In the genomic region with DNA sequence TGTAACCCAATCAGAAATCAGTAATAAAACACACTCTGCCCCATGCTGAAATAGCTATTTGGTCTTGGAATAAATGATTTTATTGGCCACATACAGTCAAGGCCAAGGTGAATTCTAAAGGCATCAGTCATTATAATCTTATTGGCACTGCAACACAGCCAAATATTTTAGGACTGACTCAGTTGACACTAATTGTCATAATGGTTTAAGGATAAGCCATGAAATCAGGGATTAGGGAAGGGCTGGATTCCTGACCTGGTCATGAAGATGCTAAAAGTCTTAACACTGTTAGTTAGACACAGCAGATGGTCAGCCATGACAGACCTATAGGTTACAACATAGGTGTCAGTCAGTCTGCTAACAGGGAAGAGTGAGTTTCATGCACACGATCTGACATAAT, we compare ENCODE assay signal across 17 cellular contexts.
"Had no signal": no experiment of that assay in that cellular context is flagged by ENCODE, and none has a peak within 500 bp of the region (broad histone marks: within the 10 kb centered on the region; RNA-seq: fewer than 3 reads in every experiment).

No MANE protein-coding gene starts in this region.

- H3K9me3 ChIP-seq: body of pancreas, right atrium auricular region, tibial artery had no signal

- H3K4me3 ChIP-seq: body of pancreas, lung, right atrium auricular region, tibial artery had no signal

- H3K27ac Mint-ChIP-seq: activated CD4-positive, alpha-beta T cell treated with anti-CD3 and anti-CD28 coated beads for 36 hours; activated CD8-positive, alpha-beta T cell treated with anti-CD3 and anti-CD28 coated beads for 36 hours; activated T-helper 1 cell treated with anti-CD3 and anti-CD28 coated beads, Interleukin-12 subunit alpha, Interleukin-12 subunit beta, Interleukin-2, Interleukin-4 antibody, amounts not matched to agents 30 ng/mL and 10 ng/mL and 1 ng/mL, durations not matched to agents 14 hours and 24 hours and 36 hours; naive thymus-derived CD4-positive, alpha-beta T cell; T-cell had no signal

- H3K4me1 Mint-ChIP-seq: central memory CD8-positive, alpha-beta T cell; naive thymus-derived CD4-positive, alpha-beta T cell; T-cell had no signal

- H3K36me3 ChIP-seq: right atrium auricular region, tibial artery had no signal

- H3K27me3 ChIP-seq: body of pancreas, right atrium auricular region, tibial artery had no signal

- H3K4me3 Mint-ChIP-seq: activated CD4-positive, alpha-beta T cell treated with anti-CD3 and anti-CD28 coated beads for 36 hours; activated CD8-positive, alpha-beta T cell treated with anti-CD3 and anti-CD28 coated beads for 36 hours; activated T-helper 1 cell treated with anti-CD3 and anti-CD28 coated beads, Interleukin-12 subunit alpha, Interleukin-12 subunit beta, Interleukin-2, Interleukin-4 antibody, amounts not matched to agents 30 ng/mL and 10 ng/mL and 1 ng/mL, durations not matched to agents 14 hours and 24 hours and 36 hours; central memory CD8-positive, alpha-beta T cell; naive thymus-derived CD4-positive, alpha-beta T cell; T-cell had no signal

- ATAC-seq: activated CD4-positive, alpha-beta T cell treated with anti-CD3 and anti-CD28 coated beads for 36 hours; activated CD8-positive, alpha-beta T cell treated with anti-CD3 and anti-CD28 coated beads for 36 hours; body of pancreas; left colon; naive thymus-derived CD4-positive, alpha-beta T cell; T-cell had no signal

- H3K36me3 Mint-ChIP-seq: naive thymus-derived CD4-positive, alpha-beta T cell; T-cell had no signal

- H3K4me1 ChIP-seq: body of pancreas, parathyroid adenoma, right atrium auricular region, tibial artery had no signal

- DNase-seq: activated CD4-positive, alpha-beta T cell treated with anti-CD3 and anti-CD28 coated beads for 36 hours; activated CD8-positive, alpha-beta T cell treated with anti-CD3 and anti-CD28 coated beads for 36 hours; activated naive CD4-positive, alpha-beta T cell treated with Interleukin-2 at 50 U/mL for 16 hours; body of pancreas; effector memory CD4-positive, alpha-beta T cell; left colon; naive thymus-derived CD4-positive, alpha-beta T cell; small intestine; T-cell; T1000; tibial artery had no signal

- H3K9me3 Mint-ChIP-seq: activated CD8-positive, alpha-beta T cell treated with anti-CD3 and anti-CD28 coated beads for 36 hours; activated T-helper 1 cell treated with anti-CD3 and anti-CD28 coated beads, Interleukin-12 subunit alpha, Interleukin-12 subunit beta, Interleukin-2, Interleukin-4 antibody, amounts not matched to agents 30 ng/mL and 10 ng/mL and 1 ng/mL, durations not matched to agents 14 hours and 24 hours and 36 hours; central memory CD8-positive, alpha-beta T cell; T-cell had no signal

- H2AFZ ChIP-seq: parathyroid adenoma had no signal

- H3K27ac ChIP-seq: body of pancreas, parathyroid adenoma, right atrium auricular region, tibial artery, VCaP had no signal

- H3K9ac ChIP-seq: parathyroid adenoma had no signal

- H3K79me2 ChIP-seq: parathyroid adenoma had no signal
